19 cellular contexts compared by ENCODE assay signal in genomic region chr4:30792616-30793015, GRCh38.
"Had no signal": no experiment of that assay in that cellular context is flagged by ENCODE, and none has a peak within 500 bp of the region (broad histone marks: within the 10 kb centered on the region; RNA-seq: fewer than 3 reads in every experiment).

No MANE protein-coding gene starts in this region.

- DNase-seq: activated B cell treated with CpG ODN at 0.5 μM for 24 hours; activated CD4-positive, alpha-beta T cell treated with anti-CD3 and anti-CD28 coated beads for 36 hours; activated CD4-positive, alpha-beta T cell treated with anti-CD3 and anti-CD28 coated beads, Interleukin-2, amount 50 U/mL, for 48 hours; activated naive CD4-positive, alpha-beta T cell treated with anti-CD3 and anti-CD28 coated beads for 36 hours; activated T-cell treated with anti-CD3 and anti-CD28 coated beads, Interleukin-2, amount 50 U/mL, for 48 hours; aorta; cortex of kidney; foreskin fibroblast; kidney; natural killer cell; ovary; psoas muscle; stimulated activated CD4-positive, alpha-beta T cell treated with anti-CD3 and anti-CD28 coated beads, Interleukin-4, amount 100 ng/mL, for 4 hours; stimulated activated naive CD8-positive, alpha-beta T cell treated with anti-CD3 and anti-CD28 coated beads, Interleukin-15, Interleukin-2, amounts not matched to agents 100 U/mL and 50 U/mL, for 24 hours; T-helper 17 cell; thyroid gland had no signal

- H3K36me3 ChIP-seq: neutrophil, ovary, right atrium auricular region, thyroid gland had no signal

- H3K27me3 ChIP-seq: neutrophil, ovary, right atrium auricular region, thyroid gland had no signal

- H3K4me1 ChIP-seq: psoas muscle, right atrium auricular region had no signal

- H3K27ac ChIP-seq: neutrophil, ovary, psoas muscle, right atrium auricular region, thyroid gland had no signal

- H3K9me3 ChIP-seq: neutrophil, ovary, psoas muscle, right atrium auricular region, thyroid gland had no signal

- H3K4me3 ChIP-seq: lung, ovary, psoas muscle, right atrium auricular region, thyroid gland had no signal
